31 cellular contexts compared by ENCODE assay signal in genomic region chr12:124335426-124336183, GRCh38. TPM values are rescaled to one million over a fixed set of nuclear protein-coding genes. Genes with fewer than 3 reads are reported as not detected.
"Had no signal": no experiment of that assay in that cellular context is flagged by ENCODE, and none has a peak within 500 bp of the region (broad histone marks: within the 10 kb centered on the region; RNA-seq: fewer than 3 reads in every experiment).

No MANE protein-coding gene starts in this region.

- H3K79me2 ChIP-seq: parathyroid adenoma had no signal

- H3K27ac ChIP-seq: esophagus muscularis mucosa, foreskin keratinocyte, heart right ventricle, left lung, parathyroid adenoma, psoas muscle, transverse colon, VCaP had no signal

- DNase-seq: activated CD4-positive, alpha-beta memory T cell treated with anti-CD3 and anti-CD28 coated beads for 36 hours; activated CD4-positive, alpha-beta T cell treated with anti-CD3 and anti-CD28 coated beads for 48 hours; activated CD8-positive, alpha-beta memory T cell treated with anti-CD3 and anti-CD28 coated beads, Interleukin-2, amount 50 U/mL, for 48 hours; activated gamma-delta T cell treated with Interleukin-2 at 50 U/mL for 16 hours; activated naive CD4-positive, alpha-beta T cell treated with anti-CD3 and anti-CD28 coated beads, Interleukin-2, amount 50 U/mL, for 16 hours; activated T-cell treated with anti-CD3 and anti-CD28 coated beads, Interleukin-2, amount 50 U/mL, for 24 hours; central memory CD4-positive, alpha-beta T cell; dermis blood vessel endothelial cell; effector CD4-positive, alpha-beta T cell; foreskin keratinocyte; heart right ventricle; nucleus accumbens; psoas muscle; stimulated activated CD4-positive, alpha-beta T cell treated with anti-CD3 and anti-CD28 coated beads, Interleukin-15, amount 100 ng/mL, for 24 hours; stimulated activated CD4-positive, alpha-beta T cell treated with anti-CD3 and anti-CD28 coated beads, Interleukin-2, amount 100 ng/mL, for 24 hours; stimulated activated naive CD4-positive, alpha-beta T cell; T-cell; testis; transverse colon had no signal

- H3K4me1 ChIP-seq: breast epithelium, esophagus muscularis mucosa, foreskin keratinocyte, heart right ventricle, left lung, parathyroid adenoma, psoas muscle, testis, transverse colon had no signal

- H3K9me3 Mint-ChIP-seq: activated CD4-positive, alpha-beta memory T cell treated with anti-CD3 and anti-CD28 coated beads for 36 hours; activated T-cell treated with anti-CD3 and anti-CD28 coated beads, Interleukin-2, amount 50 U/mL, for 24 hours; activated T-helper 17 cell treated with anti-CD3 and anti-CD28 coated beads, Interleukin-2, amount 50 U/mL, for 72 hours; nephron; T-cell had no signal

- H3K4me1 Mint-ChIP-seq: activated T-helper 17 cell treated with anti-CD3 and anti-CD28 coated beads, Interleukin-2, amount 50 U/mL, for 72 hours; nephron; T-cell had no signal

- H3K27me3 ChIP-seq: breast epithelium, esophagus muscularis mucosa, foreskin keratinocyte, heart right ventricle, left lung, testis, transverse colon had no signal

- FAIRE-seq: colon had no signal

- H3K9me3 ChIP-seq: breast epithelium, esophagus muscularis mucosa, heart right ventricle, left lung, mucosa of descending colon, psoas muscle, testis, transverse colon had no signal

- H3K4me3 Mint-ChIP-seq: activated CD4-positive, alpha-beta memory T cell treated with anti-CD3 and anti-CD28 coated beads for 36 hours; activated T-cell treated with anti-CD3 and anti-CD28 coated beads, Interleukin-2, amount 50 U/mL, for 24 hours; activated T-helper 17 cell treated with anti-CD3 and anti-CD28 coated beads, Interleukin-2, amount 50 U/mL, for 72 hours; nephron; T-cell had no signal

- ATAC-seq: activated CD4-positive, CD25-positive, alpha-beta regulatory T cell treated with anti-CD3 and anti-CD28 coated beads, Interleukin-2, amount 50 U/mL, for 24 hours; activated T-helper 17 cell treated with anti-CD3 and anti-CD28 coated beads, Interleukin-2, amount 50 U/mL, for 72 hours; foreskin keratinocyte; left lung; mucosa of descending colon; T-cell had no signal

- H3K4me3 ChIP-seq: breast epithelium, esophagus muscularis mucosa, heart right ventricle, left lung, lung, mucosa of descending colon, psoas muscle, testis, transverse colon had no signal

- H2AFZ ChIP-seq: parathyroid adenoma had no signal

- H3K27me3 Mint-ChIP-seq: activated CD4-positive, alpha-beta memory T cell treated with anti-CD3 and anti-CD28 coated beads for 36 hours; activated T-cell treated with anti-CD3 and anti-CD28 coated beads, Interleukin-2, amount 50 U/mL, for 24 hours; activated T-helper 17 cell treated with anti-CD3 and anti-CD28 coated beads, Interleukin-2, amount 50 U/mL, for 72 hours; T-cell had no signal

- H3K9ac ChIP-seq: parathyroid adenoma had no signal

- H3K27ac Mint-ChIP-seq: activated CD4-positive, alpha-beta memory T cell treated with anti-CD3 and anti-CD28 coated beads for 36 hours; activated T-cell treated with anti-CD3 and anti-CD28 coated beads, Interleukin-2, amount 50 U/mL, for 24 hours; activated T-helper 17 cell treated with anti-CD3 and anti-CD28 coated beads, Interleukin-2, amount 50 U/mL, for 72 hours; nephron; T-cell had no signal

RNA-seq across cellular contexts. Expression of gene RFLNA, which starts 40.7 kb away (rescaled TPM):
- total RNA-seq: activated CD4-positive, alpha-beta memory T cell treated with anti-CD3 and anti-CD28 coated beads for 36 hours; activated T-helper 17 cell treated with anti-CD3 and anti-CD28 coated beads, Interleukin-2, amount 50 U/mL, for 72 hours; mesenteric fat pad; T-cell had no signal
